ENCODE assay signal across 9 cellular contexts in the genomic region with DNA sequence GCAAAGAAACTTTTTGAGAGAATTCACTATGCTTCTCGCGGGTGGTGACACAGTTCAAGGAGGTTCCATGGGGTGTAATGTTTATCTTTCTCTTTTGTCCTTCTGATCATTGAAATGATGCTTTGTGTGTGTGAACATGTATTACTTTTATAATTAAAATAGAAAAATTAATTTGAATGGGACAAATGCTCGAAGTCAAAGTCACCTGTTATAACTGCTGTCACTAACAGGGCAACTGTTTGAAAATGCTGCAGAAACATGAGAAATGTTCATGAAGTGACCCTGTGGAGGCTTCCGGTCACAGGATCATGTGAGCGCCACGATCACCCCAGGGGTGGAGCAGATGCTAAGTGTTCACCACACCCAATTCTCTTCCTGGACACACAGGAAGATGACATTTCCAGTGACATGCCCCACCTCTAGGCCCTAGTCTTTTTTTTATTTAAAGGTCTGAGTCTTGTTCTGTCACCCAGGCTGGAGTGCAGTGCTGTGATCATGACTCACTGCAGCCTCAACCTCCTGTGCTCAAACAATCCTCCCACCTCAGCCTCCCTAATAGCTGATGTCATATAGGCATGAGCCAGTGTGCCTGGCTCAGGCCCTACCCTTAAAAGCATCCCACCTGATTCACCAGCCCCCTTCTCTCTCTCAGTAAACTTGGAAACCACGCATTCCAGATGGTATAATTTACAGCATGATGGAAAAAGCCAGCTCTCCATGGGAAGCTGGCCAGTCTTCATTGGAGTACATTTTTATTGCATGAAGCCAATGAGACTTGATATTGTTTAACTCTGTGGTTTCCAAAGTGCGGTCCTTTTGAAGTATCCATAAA. TPM values are rescaled to one million over a fixed set of nuclear protein-coding genes. Genes with fewer than 3 reads are reported as not detected.
A peak's percentile ranks its signal among the peaks of the same experiment; 100 is the strongest.
DNase-seq lines count a peak whose midpoint lies in the region; ATAC-seq, FAIRE-seq and TF ChIP-seq lines count a peak whose summit lies in the region.
"Had no signal": no experiment of that assay in that cellular context is flagged by ENCODE, and none has a peak within 500 bp of the region (broad histone marks: within the 10 kb centered on the region; RNA-seq: fewer than 3 reads in every experiment).

No MANE protein-coding gene starts in this region.

- intact Hi-C loops in K562 (cut with micrococcal nuclease) (no loop called here), posterior vena cava (cut with DNase I) (no loop called here), A673 (cut with micrococcal nuclease; ENCODE audit: unreplicated experiment) (no loop called here)

- H3K9me3 ChIP-seq in K562 (replicated peaks; ENCODE audit: control insufficient read depth, insufficient read depth, low read depth, low read length), result no peaks in the 10 kb centered on the region
- H3K9me3 ChIP-seq in A673 (ENCODE audit: low read depth, low read length, poor library complexity, severe bottlenecking), result no peaks in the 10 kb centered on the region

- in situ Hi-C loops in K562 (cut with MboI), result no loop called here

- peak overlapping the region; percentile 74 for H3K27ac ChIP-seq in K562 (ENCODE audit: extremely low read depth, low read depth, low read length)
- H3K27ac ChIP-seq in A673 (ENCODE audit: low read depth, low read length, poor library complexity, severe bottlenecking), result no peak overlapping the region

- TF ChIP-seq POLR2A in K562 (conservative IDR thresholded peaks at IDR 0.05), result peak; percentile 62

- H3K9me1 ChIP-seq in K562 (ENCODE audit: control insufficient read depth, insufficient read depth, low read length), result no peaks in the 10 kb centered on the region

- FAIRE-seq in K562 (lab: Jason Lieb, UNC), result peak; percentile 90

- no peaks in the 10 kb centered on the region for H3K36me3 ChIP-seq in K562 (ENCODE audit: control insufficient read depth, insufficient read depth, low read length)
- H3K36me3 ChIP-seq in A673 (ENCODE audit: insufficient read depth, low read length, poor library complexity, severe bottlenecking), result no peaks in the 10 kb centered on the region

- no peaks in the 10 kb centered on the region for H4K20me1 ChIP-seq in K562 (replicated peaks; ENCODE audit: control insufficient read depth, insufficient read depth, low read length)

- H2AFZ ChIP-seq in K562 (ENCODE audit: low read depth, low read length), result peak overlapping the region; percentile 79

- H3K4me2 ChIP-seq in K562 (ENCODE audit: insufficient read depth, low read length), result no peak overlapping the region

- H3K4me3 ChIP-seq in K562 (no peak overlapping the region), A673 (ENCODE audit: low read depth, low read length, poor library complexity, severe bottlenecking) (no peak overlapping the region)

- 25% methylated on average over 8 of the region's 8 CpGs for WGBS in K562 (ENCODE audit: insufficient coverage, low coverage, missing lambda C conversion rate)

- CTCF ChIA-PET in K562 (lab: Yijun Ruan, JAX; ENCODE audit: low intra/inter-chr PET ratio) (interaction anchor here (0.9 to 1.0 kb wide), 2 partner anchors 10 to 11 kb away, joined by 3 to 5 read pairs; no protein-coding TSS in a partner anchor), A673 (lab: Charles Lee) (no interaction called here)

- H3K4me1 ChIP-seq in K562 (replicated peaks in 1 of 2; ENCODE audit: control insufficient read depth in 2 of 2, insufficient read depth in 2 of 2, low read length in 2 of 2), result peaks cover 22 to 26% of the 10 kb centered on the region in 2 experiments; a peak in 3 of 5 replicates
- no peaks in the 10 kb centered on the region for H3K4me1 ChIP-seq in A673 (ENCODE audit: insufficient read depth, low read length, poor library complexity, severe bottlenecking)

- DNase-seq in NOMO-1 (lab: John Stamatoyannopoulos, UW; ENCODE audit: unreplicated experiment in 2 of 2) (peak; percentile 71 to 76), K562 (ENCODE audit: extremely low read depth in 1 of 4, low spot score in 3 of 4) (peak; percentile 90 to 95 (median 91)), posterior vena cava (ENCODE audit: low spot score) (peak; percentile 89), C1 segment of cervical spinal cord (lab: John Stamatoyannopoulos, UW) (no peak), A673 (ENCODE audit: low spot score) (no peak), RPMI8226 (no peak)

- TF ChIP-seq RAD21 in K562 (CRISPR knock-in tag; conservative IDR thresholded peaks at IDR 0.05 in 1 of 2, IDR thresholded peaks at IDR 0.05 in 1 of 2), result no peak

- TF ChIP-seq CTCF in K562 (IDR thresholded peaks at IDR 0.05 in 2 of 3, conservative IDR thresholded peaks at IDR 0.05 in 1 of 3; ENCODE audit: insufficient read depth in 2 of 3, low read depth in 1 of 3, low read length in 3 of 3) (no peak), A673 (conservative IDR thresholded peaks at IDR 0.05; ENCODE audit: low read depth, low read length) (no peak)

- peak overlapping the region in 1 of 2 experiments; percentile 24; a peak in 2 of 4 replicates for H3K9ac ChIP-seq in K562 (ENCODE audit: insufficient read depth in 1 of 2, low read depth in 2 of 2, low read length in 2 of 2)

- H3K27me3 ChIP-seq in K562 (ENCODE audit: control insufficient read depth in 2 of 2, insufficient read depth in 2 of 2, low read length in 2 of 2) (no peaks in the 10 kb centered on the region), A673 (replicated peaks; ENCODE audit: insufficient read depth, low read depth, low read length, poor library complexity) (no peaks in the 10 kb centered on the region)

- ATAC-seq in GM18867 (IDR thresholded peaks at IDR 0.05; ENCODE audit: unreplicated experiment) (peak; percentile 68), K562 (peak; percentile 98), HG02852 (IDR thresholded peaks at IDR 0.05; ENCODE audit: unreplicated experiment) (no peak)

- TF ChIP-seq EP300 in K562 (IDR thresholded peaks at IDR 0.05; ENCODE audit: low read length), result peak; percentile 67

- H3K79me2 ChIP-seq in K562 (ENCODE audit: control insufficient read depth, insufficient read depth, low read length), result no peaks in the 10 kb centered on the region

- POLR2A ChIA-PET in K562 (lab: Yijun Ruan, JAX), result interaction anchor here (0.7 kb wide), 1 partner anchor 806 kb away, joined by 3 read pairs; no protein-coding TSS in a partner anchor
- POLR2A ChIA-PET in A673 (lab: Charles Lee; ENCODE audit: low non-redundant PET), result no interaction called here

- BruUV-seq in K562 (replicated peaks; lab: Mats Ljungman, UMichigan) (no TSS peak), A673 (replicated peaks; lab: Mats Ljungman, UMichigan) (no TSS peak)

RNA-seq across cellular contexts. Expression of gene AGRP, which starts 21.1 kb away (rescaled TPM):
- total RNA-seq in K562 (2011; cell fraction: chromatin; rRNA removed; ENCODE audit: low replicate concordance), result not detected in 2 replicates
- not detected in 2 replicates for total RNA-seq in K562 (2011; cell fraction: nucleolus; rRNA removed)
- not detected in 2 replicates for total RNA-seq in K562 (2011; cell fraction: nucleoplasm; rRNA removed)
- not detected in 2 replicates for total RNA-seq in K562 (2014; rRNA removed)
- not detected in 2 replicates for total RNA-seq in K562 (2014; rRNA removed; fragmentation: Illumina TruSeq; extraction: Trizol)
- total RNA-seq in K562 (2015; rRNA removed; fragmentation: Illumina TruSeq; extraction: Trizol), result not detected in 2 replicates
- not detected in 2 replicates for total RNA-seq in K562 (2021)
- not detected in 2 replicates for polyA plus RNA-seq in K562 (2011; rRNA removed)
- polyA plus RNA-seq in K562 (2011; cell fraction: cytosol; rRNA removed), result not detected in 2 replicates
- not detected in 2 replicates for polyA plus RNA-seq in K562 (2011; cell fraction: nucleus; rRNA removed)
- polyA plus RNA-seq in K562 (2012), result not detected in 2 replicates
- polyA plus RNA-seq in K562 (2014; fragmentation: Illumina TruSeq; extraction: Trizol), result not detected in 2 replicates
- polyA plus RNA-seq in K562 (2014; fragmentation: Nextera tagmentation; extraction: Ambion mirVana), result not detected
- polyA plus RNA-seq in K562 (2014; rRNA removed), result not detected in 2 replicates
- polyA minus RNA-seq in K562 (2011; rRNA and poly(A)+ RNA removed), result not detected in 2 replicates
- polyA minus RNA-seq in K562 (2011; cell fraction: cytosol; rRNA and poly(A)+ RNA removed), result not detected in 2 replicates
- not detected in 2 replicates for polyA minus RNA-seq in K562 (2011; cell fraction: nucleus; rRNA and poly(A)+ RNA removed)
- not detected for total RNA-seq in posterior vena cava
- not detected in 2 replicates for total RNA-seq in A673 (2021)
- polyA plus RNA-seq: neural cell had no signal

RNA-seq across cellular contexts. Expression of gene ATP6V0D1, which starts 23.4 kb away (rescaled TPM):
- total RNA-seq in K562 (2011; cell fraction: chromatin; rRNA removed; ENCODE audit: low replicate concordance), result 30.0 and 74.0 TPM in 2 replicates
- 56.4 and 56.6 TPM in 2 replicates for total RNA-seq in K562 (2011; cell fraction: nucleolus; rRNA removed)
- total RNA-seq in K562 (2011; cell fraction: nucleoplasm; rRNA removed), result 38.9 and 42.7 TPM in 2 replicates
- 45.6 and 54.5 TPM in 2 replicates for total RNA-seq in K562 (2014; rRNA removed)
- 22.0 and 30.6 TPM in 2 replicates for total RNA-seq in K562 (2014; rRNA removed; fragmentation: Illumina TruSeq; extraction: Trizol)
- total RNA-seq in K562 (2015; rRNA removed; fragmentation: Illumina TruSeq; extraction: Trizol), result 51.8 and 53.5 TPM in 2 replicates
- 61.3 and 61.5 TPM in 2 replicates for total RNA-seq in K562 (2021)
- polyA plus RNA-seq in K562 (2011; rRNA removed), result 48.2 and 51.5 TPM in 2 replicates
- polyA plus RNA-seq in K562 (2011; cell fraction: cytosol; rRNA removed), result 97.2 and 146 TPM in 2 replicates
- polyA plus RNA-seq in K562 (2011; cell fraction: nucleus; rRNA removed), result 52.3 and 67.8 TPM in 2 replicates
- polyA plus RNA-seq in K562 (2012), result 84.3 and 116 TPM in 2 replicates
- polyA plus RNA-seq in K562 (2014; fragmentation: Illumina TruSeq; extraction: Trizol), result 64.9 and 69.7 TPM in 2 replicates
- polyA plus RNA-seq in K562 (2014; fragmentation: Nextera tagmentation; extraction: Ambion mirVana), result 10 to 100 TPM; 23.2 to 40.7 TPM
- 33.9 and 37.3 TPM in 2 replicates for polyA plus RNA-seq in K562 (2014; rRNA removed)
- 45.3 and 118 TPM in 2 replicates for polyA minus RNA-seq in K562 (2011; rRNA and poly(A)+ RNA removed)
- polyA minus RNA-seq in K562 (2011; cell fraction: cytosol; rRNA and poly(A)+ RNA removed), result 61.6 and 78.2 TPM in 2 replicates
- polyA minus RNA-seq in K562 (2011; cell fraction: nucleus; rRNA and poly(A)+ RNA removed), result 17.6 and 17.7 TPM in 2 replicates
- total RNA-seq in posterior vena cava, result 10 to 100 TPM; 56.7 to 73.4 TPM
- total RNA-seq in A673 (2021), result 56.5 and 63.9 TPM in 2 replicates

RNA-seq across cellular contexts. Expression of gene RIPOR1, which starts 24.2 kb away (rescaled TPM):
- total RNA-seq in K562 (2011; cell fraction: chromatin; rRNA removed; ENCODE audit: low replicate concordance), result 26.1 and 49.9 TPM in 2 replicates
- total RNA-seq in K562 (2011; cell fraction: nucleolus; rRNA removed), result 21.0 and 27.9 TPM in 2 replicates
- total RNA-seq in K562 (2011; cell fraction: nucleoplasm; rRNA removed), result 23.4 and 27.7 TPM in 2 replicates
- total RNA-seq in K562 (2014; rRNA removed) (3.5 and 7.9 TPM in 2 replicates), K562 (2014; rRNA removed; fragmentation: Illumina TruSeq; extraction: Trizol) (1.2 and 1.4 TPM in 2 replicates), K562 (2015; rRNA removed; fragmentation: Illumina TruSeq; extraction: Trizol) (3.0 and 3.1 TPM in 2 replicates), K562 (2021) (25.4 and 31.1 TPM in 2 replicates), posterior vena cava (100 to 1,000 TPM in 1 of 2 donors, 10 to 100 TPM in 1; 92.5 to 123 TPM), A673 (2021) (22.9 and 29.0 TPM in 2 replicates)
- polyA plus RNA-seq in K562 (2011; rRNA removed) (2.2 and 6.3 TPM in 2 replicates), K562 (2014; fragmentation: Illumina TruSeq; extraction: Trizol) (10.0 and 14.1 TPM in 2 replicates), K562 (2014; fragmentation: Nextera tagmentation; extraction: Ambion mirVana) (under 1 TPM; 0.36 to 0.37 TPM), K562 (2014; rRNA removed) (7.2 and 9.2 TPM in 2 replicates)
- 1.4 and 2.4 TPM in 2 replicates for polyA plus RNA-seq in K562 (2011; cell fraction: cytosol; rRNA removed)
- 19.6 and 20.6 TPM in 2 replicates for polyA plus RNA-seq in K562 (2011; cell fraction: nucleus; rRNA removed)
- 14.5 and 15.2 TPM in 2 replicates for polyA plus RNA-seq in K562 (2012)
- polyA minus RNA-seq in K562 (2011; rRNA and poly(A)+ RNA removed), result 4.9 and 6.9 TPM in 2 replicates
- polyA minus RNA-seq in K562 (2011; cell fraction: cytosol; rRNA and poly(A)+ RNA removed), result 8.8 and 31.9 TPM in 2 replicates
- polyA minus RNA-seq in K562 (2011; cell fraction: nucleus; rRNA and poly(A)+ RNA removed), result 7.0 and 19.2 TPM in 2 replicates

RNA-seq across cellular contexts. Expression of gene CTCF, which starts 57.9 kb away (rescaled TPM):
- total RNA-seq in K562 (2011; cell fraction: chromatin; rRNA removed; ENCODE audit: low replicate concordance), result 41.2 and 61.0 TPM in 2 replicates
- 26.5 and 26.8 TPM in 2 replicates for total RNA-seq in K562 (2011; cell fraction: nucleolus; rRNA removed)
- total RNA-seq in K562 (2011; cell fraction: nucleoplasm; rRNA removed), result 34.7 and 46.6 TPM in 2 replicates
- total RNA-seq in K562 (2014; rRNA removed) (31.3 and 34.6 TPM in 2 replicates), K562 (2014; rRNA removed; fragmentation: Illumina TruSeq; extraction: Trizol) (36.5 and 37.6 TPM in 2 replicates), K562 (2015; rRNA removed; fragmentation: Illumina TruSeq; extraction: Trizol) (45.1 and 49.2 TPM in 2 replicates), K562 (2021) (37.5 and 37.9 TPM in 2 replicates), posterior vena cava (10 to 100 TPM; 27.6 to 27.8 TPM), A673 (2021) (68.6 and 74.7 TPM in 2 replicates)
- polyA plus RNA-seq in K562 (2011; rRNA removed) (21.0 and 33.9 TPM in 2 replicates), K562 (2014; fragmentation: Illumina TruSeq; extraction: Trizol) (41.0 and 47.1 TPM in 2 replicates), K562 (2014; fragmentation: Nextera tagmentation; extraction: Ambion mirVana) (10 to 100 TPM in 1 of 2 experiments, 1 to 10 TPM in 1; 7.8 to 11.0 TPM), K562 (2014; rRNA removed) (26.4 and 27.5 TPM in 2 replicates)
- 17.2 and 19.3 TPM in 2 replicates for polyA plus RNA-seq in K562 (2011; cell fraction: cytosol; rRNA removed)
- polyA plus RNA-seq in K562 (2011; cell fraction: nucleus; rRNA removed), result 12.8 and 14.9 TPM in 2 replicates
- 27.6 and 33.5 TPM in 2 replicates for polyA plus RNA-seq in K562 (2012)
- polyA minus RNA-seq in K562 (2011; rRNA and poly(A)+ RNA removed), result 34.2 and 51.3 TPM in 2 replicates
- polyA minus RNA-seq in K562 (2011; cell fraction: cytosol; rRNA and poly(A)+ RNA removed), result 21.9 and 28.2 TPM in 2 replicates
- polyA minus RNA-seq in K562 (2011; cell fraction: nucleus; rRNA and poly(A)+ RNA removed), result 10.4 and 17.2 TPM in 2 replicates

Comparison
In these comparisons a context has a peak if more than half of its experiments do, and no peak if none do; other contexts are left out.
1. DNase-seq: peak in NOMO-1 (2 of 2), K562 (4 of 4) and posterior vena cava (single experiment); none in C1 segment of cervical spinal cord (0 of 14), A673 (single experiment) and RPMI8226 (single experiment).